In the genomic region with DNA sequence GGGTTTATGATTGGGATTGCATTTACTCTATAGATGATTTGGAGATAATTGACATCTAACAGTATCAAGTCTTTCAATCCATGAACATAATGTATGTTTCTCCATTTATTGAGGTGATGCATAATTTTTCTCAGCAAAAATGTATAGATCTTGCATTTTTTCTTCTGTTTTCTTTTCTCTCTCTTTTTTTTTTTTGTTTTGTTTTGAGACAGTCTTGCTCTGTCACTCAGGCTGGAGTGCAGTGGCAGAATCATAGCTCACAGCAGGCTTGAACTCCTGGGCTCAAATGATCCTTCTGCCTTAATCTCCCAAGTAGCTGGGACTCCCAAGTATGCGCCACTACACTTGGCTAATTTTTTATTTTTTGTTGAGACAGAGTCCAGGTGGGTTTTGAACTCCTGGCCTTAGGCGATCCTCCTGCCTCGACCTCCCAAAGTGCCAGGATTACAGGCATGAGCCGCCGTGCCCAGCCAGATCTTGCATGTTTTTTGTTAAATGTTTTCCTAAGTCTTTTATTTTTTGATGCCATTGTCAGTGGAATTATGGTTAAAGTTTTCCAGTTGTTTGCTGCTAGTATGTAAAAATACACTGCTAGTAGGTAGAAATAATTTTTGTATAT, we compare ENCODE assay signal across 19 cellular contexts. TPM values are rescaled to one million over a fixed set of nuclear protein-coding genes. Genes with fewer than 3 reads are reported as not detected.
DNase-seq lines count a peak whose midpoint lies in the region; ATAC-seq and TF ChIP-seq lines count a peak whose summit lies in the region.
"Had no signal": no experiment of that assay in that cellular context is flagged by ENCODE, and none has a peak within 500 bp of the region (broad histone marks: within the 10 kb centered on the region; RNA-seq: fewer than 3 reads in every experiment).

No MANE protein-coding gene starts in this region.

- intact Hi-C loops in naive thymus-derived CD4-positive, alpha-beta T cell (cut with micrococcal nuclease), result loop anchor here in 1 of 2 donors (5.0 kb wide), 2 partner anchors 211 to 406 kb away; a partner anchor contains a TSS

- peaks cover 26 to 27% of the 10 kb centered on the region in 2 donors for H3K4me1 ChIP-seq in naive thymus-derived CD4-positive, alpha-beta T cell (ENCODE audit: control insufficient read depth in 2 of 2, insufficient read depth in 2 of 2, low read length in 2 of 2)

- H3K4me3 Mint-ChIP-seq in activated naive CD4-positive, alpha-beta T cell treated with anti-CD3 and anti-CD28 coated beads, Interleukin-2, amount 50 U/mL, for 24 hours, result no peak overlapping the region
- H3K4me3 Mint-ChIP-seq in naive thymus-derived CD4-positive, alpha-beta T cell, result no peak overlapping the region
- H3K4me3 Mint-ChIP-seq: CD4-positive, alpha-beta memory T cell had no signal

- H3K9me3 ChIP-seq in naive thymus-derived CD4-positive, alpha-beta T cell (ENCODE audit: control insufficient read depth in 2 of 3, low read length in 3 of 3), result peaks cover 0 to 4% (median 0%) of the 10 kb centered on the region in 3 experiments
- H3K9me3 ChIP-seq: A549 had no signal

- peaks cover 0 to 4% (median 0%) of the 10 kb centered on the region in 3 experiments for H3K36me3 ChIP-seq in naive thymus-derived CD4-positive, alpha-beta T cell (ENCODE audit: control insufficient read depth in 2 of 3, insufficient read depth in 3 of 3, low read length in 3 of 3)

- no peak overlapping the region for H3K27ac ChIP-seq in naive thymus-derived CD4-positive, alpha-beta T cell (ENCODE audit: low read depth, low read length)
- H3K27ac ChIP-seq: 22Rv1, A549, C4-2B had no signal

- peaks cover 4% of the 10 kb centered on the region for H3K36me3 Mint-ChIP-seq in activated naive CD4-positive, alpha-beta T cell treated with anti-CD3 and anti-CD28 coated beads, Interleukin-2, amount 50 U/mL, for 24 hours
- H3K36me3 Mint-ChIP-seq in naive thymus-derived CD4-positive, alpha-beta T cell, result peaks cover 0 to 14% (median 9%) of the 10 kb centered on the region in 5 donors

- no peak overlapping the region for H3K4me3 ChIP-seq in naive thymus-derived CD4-positive, alpha-beta T cell (ENCODE audit: low read length)
- H3K4me3 ChIP-seq: A549 had no signal

- no peaks in the 10 kb centered on the region for H3K9me3 Mint-ChIP-seq in activated naive CD4-positive, alpha-beta T cell treated with anti-CD3 and anti-CD28 coated beads, Interleukin-2, amount 50 U/mL, for 24 hours
- H3K9me3 Mint-ChIP-seq in naive thymus-derived CD4-positive, alpha-beta T cell, result peaks cover 0 to 18% (median 8%) of the 10 kb centered on the region in 11 donors

- no peaks in the 10 kb centered on the region for H3K27me3 ChIP-seq in naive thymus-derived CD4-positive, alpha-beta T cell (ENCODE audit: control insufficient read depth in 2 of 2, insufficient read depth in 2 of 2, low read length in 2 of 2)

- DNase-seq in activated naive CD4-positive, alpha-beta T cell treated with Interleukin-2 at 50 U/mL for 16 hours, result no peak
- DNase-seq in HEK293T (ENCODE audit: extremely low spot score) (no peak), SK-N-DZ (ENCODE audit: low spot score) (no peak), mucosa of gallbladder (ENCODE audit: low spot score) (no peak), GDM1 (lab: John Stamatoyannopoulos, UW) (no peak)
- no peak for DNase-seq in naive thymus-derived CD4-positive, alpha-beta T cell
- DNase-seq: CD4-positive, alpha-beta memory T cell; DMS153; DMS79; GF-D8; GOT3; H7 had no signal

- H3K4me1 Mint-ChIP-seq in activated naive CD4-positive, alpha-beta T cell treated with anti-CD3 and anti-CD28 coated beads, Interleukin-2, amount 50 U/mL, for 24 hours, result peaks cover 52% of the 10 kb centered on the region
- peaks cover 25 to 58% (median 42%) of the 10 kb centered on the region in 7 donors for H3K4me1 Mint-ChIP-seq in naive thymus-derived CD4-positive, alpha-beta T cell

- no peaks in the 10 kb centered on the region for H3K27me3 Mint-ChIP-seq in activated naive CD4-positive, alpha-beta T cell treated with anti-CD3 and anti-CD28 coated beads, Interleukin-2, amount 50 U/mL, for 24 hours
- peaks cover 0 to 4% (median 0%) of the 10 kb centered on the region in 5 donors for H3K27me3 Mint-ChIP-seq in naive thymus-derived CD4-positive, alpha-beta T cell
- H3K27me3 Mint-ChIP-seq: CD4-positive, alpha-beta memory T cell; IgD-negative memory B cell had no signal

- POLR2A ChIA-PET in HEK293T (lab: Yijun Ruan, JAX), result no interaction called here
- POLR2A ChIA-PET in naive thymus-derived CD4-positive, alpha-beta T cell (lab: Charles Lee), result interaction anchor here (0.9 to 1.2 kb wide), 2 partner anchors 9 to 12 kb away, joined by 5 read pairs; no protein-coding TSS in a partner anchor

- H3K27ac Mint-ChIP-seq in activated naive CD4-positive, alpha-beta T cell treated with anti-CD3 and anti-CD28 coated beads, Interleukin-2, amount 50 U/mL, for 24 hours, result peak overlapping the region; percentile 43
- H3K27ac Mint-ChIP-seq in naive thymus-derived CD4-positive, alpha-beta T cell, result peak overlapping the region in 5 of 9 donors; percentile 35 to 97 (median 67)
- H3K27ac Mint-ChIP-seq: IgD-negative memory B cell had no signal

- CTCF ChIA-PET in HEK293T (lab: Yijun Ruan, JAX), result no interaction called here
- CTCF ChIA-PET in naive thymus-derived CD4-positive, alpha-beta T cell (lab: Charles Lee), result no interaction called here

- no peak for ATAC-seq in naive thymus-derived CD4-positive, alpha-beta T cell
- ATAC-seq: A549, HCT116, HepG2 had no signal

TF ChIP-seq in HEK293T, 16 proteins besides CTCF, POLR2A, EP300 and RAD21:
- TF ChIP-seq ARNT (IDR thresholded peaks at IDR 0.05) (no peak), SP1 (IDR thresholded peaks at IDR 0.05) (no peak), FOXK2 (IDR thresholded peaks at IDR 0.05) (no peak)
- TF ChIP-seq, protein P1, sequence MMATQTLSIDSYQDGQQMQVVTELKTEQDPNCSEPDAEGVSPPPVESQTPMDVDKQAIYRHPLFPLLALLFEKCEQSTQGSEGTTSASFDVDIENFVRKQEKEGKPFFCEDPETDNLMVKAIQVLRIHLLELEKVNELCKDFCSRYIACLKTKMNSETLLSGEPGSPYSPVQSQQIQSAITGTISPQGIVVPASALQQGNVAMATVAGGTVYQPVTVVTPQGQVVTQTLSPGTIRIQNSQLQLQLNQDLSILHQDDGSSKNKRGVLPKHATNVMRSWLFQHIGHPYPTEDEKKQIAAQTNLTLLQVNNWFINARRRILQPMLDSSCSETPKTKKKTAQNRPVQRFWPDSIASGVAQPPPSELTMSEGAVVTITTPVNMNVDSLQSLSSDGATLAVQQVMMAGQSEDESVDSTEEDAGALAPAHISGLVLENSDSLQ (IDR thresholded peaks at IDR 0.05), result peak; percentile 71

RNA-seq across cellular contexts. Expression of a gene that starts 3.1 kb away (rescaled TPM):
- 10 to 100 TPM in 1 of 5 experiments, 1 to 10 TPM in 4; 4.2 to 10.9 (median 6.8) TPM for total RNA-seq in naive thymus-derived CD4-positive, alpha-beta T cell
- 1 to 10 TPM; 1.5 to 2.5 TPM for polyA plus RNA-seq in naive thymus-derived CD4-positive, alpha-beta T cell
- 1.2 and 3.7 TPM in 2 replicates for polyA plus RNA-seq in SK-N-DZ (2014; cell fraction: cytosol; rRNA removed)
- polyA plus RNA-seq in SK-N-DZ (2014; cell fraction: nucleus; rRNA removed), result 2.0 and 2.3 TPM in 2 replicates
- total RNA-seq in mucosa of gallbladder, result 8.1 TPM

RNA-seq across cellular contexts. Expression of a gene that starts 13.1 kb away (rescaled TPM):
- total RNA-seq in naive thymus-derived CD4-positive, alpha-beta T cell, result 1,000 to 10,000 TPM; 1,070 to 2,246 (median 1,860) TPM
- polyA plus RNA-seq in naive thymus-derived CD4-positive, alpha-beta T cell, result 1,000 to 10,000 TPM; 2,099 to 2,760 TPM
- 2,705 and 2,709 TPM in 2 replicates for polyA plus RNA-seq in SK-N-DZ (2014; cell fraction: cytosol; rRNA removed)
- polyA plus RNA-seq in SK-N-DZ (2014; cell fraction: nucleus; rRNA removed), result 1,561 and 1,953 TPM in 2 replicates
- 625 TPM for total RNA-seq in mucosa of gallbladder
